23 cellular contexts compared by ENCODE assay signal in genomic region chr17:59950049-59950448, GRCh38.
"Had no signal": no experiment of that assay in that cellular context is flagged by ENCODE, and none has a peak within 500 bp of the region (broad histone marks: within the 10 kb centered on the region; RNA-seq: fewer than 3 reads in every experiment).

No MANE protein-coding gene starts in this region.

- ATAC-seq: foreskin keratinocyte; gastroesophageal sphincter; heart left ventricle; left cardiac atrium; left lung; left ventricle myocardium superior; lower lobe of right lung; mucosa of descending colon; naive thymus-derived CD8-positive, alpha-beta T cell had no signal

- H3K27me3 ChIP-seq: dorsolateral prefrontal cortex, esophagus muscularis mucosa, foreskin keratinocyte, gastroesophageal sphincter, heart left ventricle, hepatocyte, left lung had no signal

- FAIRE-seq: endothelial cell of umbilical vein, frontal cortex, keratinocyte had no signal

- H3K79me2 ChIP-seq: hepatocyte had no signal

- DNase-seq: dermis blood vessel endothelial cell; dorsolateral prefrontal cortex; effector CD4-positive, alpha-beta T cell; effector memory CD4-positive, alpha-beta T cell; foreskin keratinocyte; heart left ventricle; hypothalamus; immature natural killer cell; left cardiac atrium; left lung; left ventricle myocardium superior; lower lobe of right lung; mesenchymal stem cell; mucosa of descending colon; naive B cell; naive thymus-derived CD8-positive, alpha-beta T cell had no signal

- H2AFZ ChIP-seq: hepatocyte had no signal

- H3K4me3 ChIP-seq: coronary artery, dorsolateral prefrontal cortex, esophagus muscularis mucosa, gastroesophageal sphincter, heart left ventricle, hepatocyte, left lung, lower lobe of right lung, mucosa of descending colon had no signal

- H3K9me3 ChIP-seq: esophagus muscularis mucosa, gastroesophageal sphincter, heart left ventricle, left lung, lower lobe of right lung, mucosa of descending colon had no signal

- H3K4me2 ChIP-seq: hepatocyte had no signal

- H3K27ac ChIP-seq: coronary artery, esophagus muscularis mucosa, foreskin keratinocyte, gastroesophageal sphincter, heart left ventricle, hepatocyte, left lung, lower lobe of right lung had no signal

- H3K4me1 ChIP-seq: esophagus muscularis mucosa, foreskin keratinocyte, gastroesophageal sphincter, left lung, lower lobe of right lung had no signal
